1 cellular context compared by ENCODE assay signal in the genomic region with DNA sequence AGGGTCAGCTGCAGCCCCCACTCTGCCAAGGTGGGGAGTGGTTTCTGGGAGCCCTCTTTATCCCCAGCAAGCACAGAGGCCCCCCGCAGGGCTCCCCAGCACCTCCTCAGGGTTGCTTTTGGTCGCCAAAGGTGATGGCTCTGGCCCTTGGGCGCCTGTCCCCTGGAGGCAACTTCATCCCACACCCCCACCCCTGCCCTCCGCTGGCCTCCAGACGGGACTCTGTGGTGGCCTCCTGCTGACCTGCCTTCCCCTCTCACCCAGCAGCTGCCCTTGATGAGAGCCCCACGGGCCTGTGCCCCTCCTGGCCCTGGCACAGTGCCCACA.
A peak's percentile ranks its signal among the peaks of the same experiment; 100 is the strongest.
TF ChIP-seq lines count a peak whose summit lies in the region.

No MANE protein-coding gene starts in this region.

TF ChIP-seq in HEK293, 187 proteins besides CTCF, POLR2A, EP300 and RAD21 (continued from another document):
- TF ChIP-seq, protein P1, sequence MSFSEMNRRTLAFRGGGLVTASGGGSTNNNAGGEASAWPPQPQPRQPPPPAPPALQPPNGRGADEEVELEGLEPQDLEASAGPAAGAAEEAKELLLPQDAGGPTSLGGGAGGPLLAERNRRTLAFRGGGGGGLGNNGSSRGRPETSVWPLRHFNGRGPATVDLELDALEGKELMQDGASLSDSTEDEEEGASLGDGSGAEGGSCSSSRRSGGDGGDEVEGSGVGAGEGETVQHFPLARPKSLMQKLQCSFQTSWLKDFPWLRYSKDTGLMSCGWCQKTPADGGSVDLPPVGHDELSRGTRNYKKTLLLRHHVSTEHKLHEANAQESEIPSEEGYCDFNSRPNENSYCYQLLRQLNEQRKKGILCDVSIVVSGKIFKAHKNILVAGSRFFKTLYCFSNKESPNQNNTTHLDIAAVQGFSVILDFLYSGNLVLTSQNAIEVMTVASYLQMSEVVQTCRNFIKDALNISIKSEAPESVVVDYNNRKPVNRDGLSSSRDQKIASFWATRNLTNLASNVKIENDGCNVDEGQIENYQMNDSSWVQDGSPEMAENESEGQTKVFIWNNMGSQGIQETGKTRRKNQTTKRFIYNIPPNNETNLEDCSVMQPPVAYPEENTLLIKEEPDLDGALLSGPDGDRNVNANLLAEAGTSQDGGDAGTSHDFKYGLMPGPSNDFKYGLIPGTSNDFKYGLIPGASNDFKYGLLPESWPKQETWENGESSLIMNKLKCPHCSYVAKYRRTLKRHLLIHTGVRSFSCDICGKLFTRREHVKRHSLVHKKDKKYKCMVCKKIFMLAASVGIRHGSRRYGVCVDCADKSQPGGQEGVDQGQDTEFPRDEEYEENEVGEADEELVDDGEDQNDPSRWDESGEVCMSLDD (tag by site-specific recombination; IDR thresholded peaks at IDR 0.05) = 0 out of 2 replicates have a peak, but pooled peaks have one; percentile 55
TF ChIP-seq in HEK293: peak in this region for 3.
